1 cellular context compared by ENCODE assay signal in the genomic region with DNA sequence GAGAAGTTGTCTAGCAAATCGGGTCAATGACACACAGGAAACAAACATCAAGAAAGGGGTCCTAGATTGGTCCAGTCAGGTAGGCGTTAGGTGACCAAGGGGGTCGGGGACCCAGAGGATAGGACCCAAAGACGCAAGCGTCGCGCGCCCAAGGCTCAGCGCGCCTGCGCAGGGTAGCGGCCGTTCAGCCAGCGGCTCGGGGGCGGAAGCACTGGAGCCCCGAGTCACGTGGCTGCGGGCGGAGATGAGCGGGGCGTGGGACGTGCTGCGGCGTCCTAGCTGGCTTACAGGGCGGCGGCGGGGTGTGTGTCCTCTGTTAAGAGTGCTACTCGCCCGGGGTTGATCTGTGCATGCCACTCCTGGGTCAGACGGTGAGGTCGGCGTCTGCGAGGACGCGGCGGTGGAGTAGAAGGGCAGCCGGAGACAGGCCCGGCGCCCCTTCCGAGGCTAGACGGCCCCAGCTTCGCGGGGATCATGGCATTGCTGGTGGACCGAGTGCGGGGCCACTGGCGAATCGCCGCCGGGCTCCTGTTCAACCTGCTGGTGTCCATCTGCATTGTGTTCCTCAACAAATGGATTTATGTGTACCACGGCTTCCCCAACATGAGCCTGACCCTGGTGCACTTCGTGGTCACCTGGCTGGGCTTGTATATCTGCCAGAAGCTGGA.
A peak's percentile ranks its signal among the peaks of the same experiment; 100 is the strongest.
TF ChIP-seq lines count a peak whose summit lies in the region.

A gene (plus strand): TSS at position 273 of the 668 bp plus-strand sequence. CDS start 202 bp downstream, at position 475.

TF ChIP-seq in K562, 482 proteins besides CTCF, POLR2A, EP300 and RAD21 (continued from another document and continues in another):
- TF ChIP-seq, protein P1, sequence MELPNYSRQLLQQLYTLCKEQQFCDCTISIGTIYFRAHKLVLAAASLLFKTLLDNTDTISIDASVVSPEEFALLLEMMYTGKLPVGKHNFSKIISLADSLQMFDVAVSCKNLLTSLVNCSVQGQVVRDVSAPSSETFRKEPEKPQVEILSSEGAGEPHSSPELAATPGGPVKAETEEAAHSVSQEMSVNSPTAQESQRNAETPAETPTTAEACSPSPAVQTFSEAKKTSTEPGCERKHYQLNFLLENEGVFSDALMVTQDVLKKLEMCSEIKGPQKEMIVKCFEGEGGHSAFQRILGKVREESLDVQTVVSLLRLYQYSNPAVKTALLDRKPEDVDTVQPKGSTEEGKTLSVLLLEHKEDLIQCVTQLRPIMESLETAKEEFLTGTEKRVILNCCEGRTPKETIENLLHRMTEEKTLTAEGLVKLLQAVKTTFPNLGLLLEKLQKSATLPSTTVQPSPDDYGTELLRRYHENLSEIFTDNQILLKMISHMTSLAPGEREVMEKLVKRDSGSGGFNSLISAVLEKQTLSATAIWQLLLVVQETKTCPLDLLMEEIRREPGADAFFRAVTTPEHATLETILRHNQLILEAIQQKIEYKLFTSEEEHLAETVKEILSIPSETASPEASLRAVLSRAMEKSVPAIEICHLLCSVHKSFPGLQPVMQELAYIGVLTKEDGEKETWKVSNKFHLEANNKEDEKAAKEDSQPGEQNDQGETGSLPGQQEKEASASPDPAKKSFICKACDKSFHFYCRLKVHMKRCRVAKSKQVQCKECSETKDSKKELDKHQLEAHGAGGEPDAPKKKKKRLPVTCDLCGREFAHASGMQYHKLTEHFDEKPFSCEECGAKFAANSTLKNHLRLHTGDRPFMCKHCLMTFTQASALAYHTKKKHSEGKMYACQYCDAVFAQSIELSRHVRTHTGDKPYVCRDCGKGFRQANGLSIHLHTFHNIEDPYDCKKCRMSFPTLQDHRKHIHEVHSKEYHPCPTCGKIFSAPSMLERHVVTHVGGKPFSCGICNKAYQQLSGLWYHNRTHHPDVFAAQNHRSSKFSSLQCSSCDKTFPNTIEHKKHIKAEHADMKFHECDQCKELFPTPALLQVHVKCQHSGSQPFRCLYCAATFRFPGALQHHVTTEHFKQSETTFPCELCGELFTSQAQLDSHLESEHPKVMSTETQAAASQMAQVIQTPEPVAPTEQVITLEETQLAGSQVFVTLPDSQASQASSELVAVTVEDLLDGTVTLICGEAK (IDR thresholded peaks at IDR 0.05), result peak; percentile 91
- TF ChIP-seq, protein P1 (CRISPR knock-in tag; IDR thresholded peaks at IDR 0.05), result no peak
- TF ChIP-seq SMARCC2 (IDR thresholded peaks at IDR 0.05; ENCODE audit: low read depth) (no peak), PRPF4 (IDR thresholded peaks at IDR 0.05; ENCODE audit: insufficient read depth, low read depth, low read length, poor library complexity, severe bottlenecking) (no peak), ZNF311 (CRISPR knock-in tag; IDR thresholded peaks at IDR 0.05) (no peak), FOS (IDR thresholded peaks at IDR 0.05; ENCODE audit: extremely low read depth, insufficient read length) (no peak), ZSCAN29 (IDR thresholded peaks at IDR 0.05) (no peak), RUNX1 (IDR thresholded peaks at IDR 0.05; ENCODE audit: low read depth) (0 out of 2 replicates have a peak, but pooled peaks have one; percentile 0), SMARCA5 (IDR thresholded peaks at IDR 0.05) (no peak), TEAD2 (tag; IDR thresholded peaks at IDR 0.05) (no peak), NCOR1 (IDR thresholded peaks at IDR 0.05) (no peak; the same call in 1 of the 2 replicates), SREBF1 (IDR thresholded peaks at IDR 0.05; ENCODE audit: borderline replicate concordance, low read depth, low read length) (no peak), RBM39 (optimal IDR thresholded peaks at IDR 0.05; ENCODE audit: low read depth, low read length) (no peak), ZNF780A (CRISPR knock-in tag; IDR thresholded peaks at IDR 0.05) (no peak), TSC22D4 (tag; IDR thresholded peaks at IDR 0.05) (no peak), DDX20 (tag; IDR thresholded peaks at IDR 0.05; ENCODE audit: low read depth) (no peak), NFXL1 (CRISPR knock-in tag; IDR thresholded peaks at IDR 0.05) (no peak), ELF2 (CRISPR knock-in tag; IDR thresholded peaks at IDR 0.05) (peak; percentile 51; the same call in 1 of the 2 replicates), POLR2G (IDR thresholded peaks at IDR 0.05; ENCODE audit: low read depth, low read length) (peak; percentile 95), MAZ (CRISPR knock-in tag; conservative IDR thresholded peaks at IDR 0.05 in 1 of 2, IDR thresholded peaks at IDR 0.05 in 1 of 2) (peak; percentile 60 to 85), PYGO2 (tag; IDR thresholded peaks at IDR 0.05) (no peak), TBL1XR1 (IDR thresholded peaks at IDR 0.05; ENCODE audit: low read length in 2 of 2) (peak in 1 of 2 experiments; percentile 41; a peak in 1 of 4 replicates), ZNF121 (CRISPR knock-in tag; conservative IDR thresholded peaks at IDR 0.05) (no peak), ASH1L (IDR thresholded peaks at IDR 0.05; ENCODE audit: borderline replicate concordance, low read depth, partially characterized antibody) (peak; percentile 32), ZC3H4 (CRISPR knock-in tag; IDR thresholded peaks at IDR 0.05; ENCODE audit: borderline replicate concordance) (no peak; the same call in 1 of the 2 replicates), NFIC (IDR thresholded peaks at IDR 0.05) (no peak), SNRNP70 (optimal IDR thresholded peaks at IDR 0.05; ENCODE audit: low read depth, low read length) (no peak), KLF1 (tag; IDR thresholded peaks at IDR 0.05) (peak; percentile 55; the same call in 1 of the 2 replicates), ZNF324 (CRISPR knock-in tag; IDR thresholded peaks at IDR 0.05) (no peak), NCOA4 (IDR thresholded peaks at IDR 0.05; ENCODE audit: partially characterized antibody) (no peak), ZNF436 (CRISPR knock-in tag; IDR thresholded peaks at IDR 0.05) (no peak), ZNF212 (CRISPR knock-in tag; IDR thresholded peaks at IDR 0.05) (no peak)
- TF ChIP-seq, protein P2, sequence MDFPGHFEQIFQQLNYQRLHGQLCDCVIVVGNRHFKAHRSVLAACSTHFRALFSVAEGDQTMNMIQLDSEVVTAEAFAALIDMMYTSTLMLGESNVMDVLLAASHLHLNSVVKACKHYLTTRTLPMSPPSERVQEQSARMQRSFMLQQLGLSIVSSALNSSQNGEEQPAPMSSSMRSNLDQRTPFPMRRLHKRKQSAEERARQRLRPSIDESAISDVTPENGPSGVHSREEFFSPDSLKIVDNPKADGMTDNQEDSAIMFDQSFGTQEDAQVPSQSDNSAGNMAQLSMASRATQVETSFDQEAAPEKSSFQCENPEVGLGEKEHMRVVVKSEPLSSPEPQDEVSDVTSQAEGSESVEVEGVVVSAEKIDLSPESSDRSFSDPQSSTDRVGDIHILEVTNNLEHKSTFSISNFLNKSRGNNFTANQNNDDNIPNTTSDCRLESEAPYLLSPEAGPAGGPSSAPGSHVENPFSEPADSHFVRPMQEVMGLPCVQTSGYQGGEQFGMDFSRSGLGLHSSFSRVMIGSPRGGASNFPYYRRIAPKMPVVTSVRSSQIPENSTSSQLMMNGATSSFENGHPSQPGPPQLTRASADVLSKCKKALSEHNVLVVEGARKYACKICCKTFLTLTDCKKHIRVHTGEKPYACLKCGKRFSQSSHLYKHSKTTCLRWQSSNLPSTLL (IDR thresholded peaks at IDR 0.05), result no peak
- TF ChIP-seq, protein P3, sequence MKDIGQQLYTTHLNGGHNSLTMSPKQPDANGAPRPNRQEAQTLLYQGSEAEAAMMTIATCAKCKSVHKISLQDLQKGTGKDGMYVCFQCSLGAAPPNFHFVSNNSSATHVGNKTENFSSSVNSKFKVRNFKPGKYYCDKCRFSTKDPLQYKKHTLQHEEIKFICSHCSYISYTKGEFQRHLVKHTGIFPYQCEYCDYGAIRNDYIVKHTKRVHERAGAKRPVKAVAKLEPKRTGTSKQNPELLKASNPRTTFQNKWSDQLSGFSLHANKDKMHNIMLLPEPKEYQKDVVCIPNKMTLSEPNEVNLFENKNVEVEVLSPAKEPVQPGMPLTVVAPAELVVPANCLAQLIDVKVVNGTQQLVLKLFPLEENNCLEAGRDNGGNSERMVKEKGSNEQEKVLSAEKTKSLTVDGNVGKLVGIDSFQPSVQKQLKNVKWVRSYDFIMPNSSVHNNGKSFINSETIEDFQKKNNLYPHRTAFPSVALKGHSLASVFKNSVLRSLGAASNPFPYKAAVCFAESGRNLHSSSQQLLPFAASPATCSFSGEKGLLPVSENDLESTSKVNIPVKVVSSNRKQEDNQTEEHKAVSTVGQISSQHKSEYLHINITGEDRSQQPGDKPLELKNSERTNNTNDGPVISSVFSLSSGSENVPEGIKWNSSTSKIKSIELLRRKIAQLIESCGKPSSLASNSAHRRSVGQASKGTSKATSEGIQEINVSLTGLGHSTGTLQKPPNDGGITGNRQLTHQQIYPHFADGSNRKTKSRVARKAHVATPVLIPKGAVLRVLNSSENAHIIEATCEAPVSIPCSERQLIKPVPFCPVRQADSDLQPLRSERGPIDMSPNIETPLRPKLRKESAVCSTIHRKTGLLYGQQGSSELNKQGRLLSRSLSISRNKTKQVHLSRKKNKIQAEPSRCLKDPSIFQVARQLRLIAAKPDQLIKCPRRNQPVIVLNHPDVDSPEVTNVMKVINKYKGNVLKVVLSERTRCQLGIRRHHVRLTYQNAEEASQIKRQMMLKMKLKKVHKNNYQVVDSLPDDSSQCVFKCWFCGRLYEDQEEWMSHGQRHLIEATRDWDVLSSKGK (CRISPR knock-in tag; IDR thresholded peaks at IDR 0.05), result no peak
- TF ChIP-seq, protein P4, sequence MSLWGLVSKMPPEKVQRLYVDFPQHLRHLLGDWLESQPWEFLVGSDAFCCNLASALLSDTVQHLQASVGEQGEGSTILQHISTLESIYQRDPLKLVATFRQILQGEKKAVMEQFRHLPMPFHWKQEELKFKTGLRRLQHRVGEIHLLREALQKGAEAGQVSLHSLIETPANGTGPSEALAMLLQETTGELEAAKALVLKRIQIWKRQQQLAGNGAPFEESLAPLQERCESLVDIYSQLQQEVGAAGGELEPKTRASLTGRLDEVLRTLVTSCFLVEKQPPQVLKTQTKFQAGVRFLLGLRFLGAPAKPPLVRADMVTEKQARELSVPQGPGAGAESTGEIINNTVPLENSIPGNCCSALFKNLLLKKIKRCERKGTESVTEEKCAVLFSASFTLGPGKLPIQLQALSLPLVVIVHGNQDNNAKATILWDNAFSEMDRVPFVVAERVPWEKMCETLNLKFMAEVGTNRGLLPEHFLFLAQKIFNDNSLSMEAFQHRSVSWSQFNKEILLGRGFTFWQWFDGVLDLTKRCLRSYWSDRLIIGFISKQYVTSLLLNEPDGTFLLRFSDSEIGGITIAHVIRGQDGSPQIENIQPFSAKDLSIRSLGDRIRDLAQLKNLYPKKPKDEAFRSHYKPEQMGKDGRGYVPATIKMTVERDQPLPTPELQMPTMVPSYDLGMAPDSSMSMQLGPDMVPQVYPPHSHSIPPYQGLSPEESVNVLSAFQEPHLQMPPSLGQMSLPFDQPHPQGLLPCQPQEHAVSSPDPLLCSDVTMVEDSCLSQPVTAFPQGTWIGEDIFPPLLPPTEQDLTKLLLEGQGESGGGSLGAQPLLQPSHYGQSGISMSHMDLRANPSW (CRISPR knock-in tag; IDR thresholded peaks at IDR 0.05), result 0 out of 2 replicates have a peak, but pooled peaks have one; percentile 67
- TF ChIP-seq, protein P5, sequence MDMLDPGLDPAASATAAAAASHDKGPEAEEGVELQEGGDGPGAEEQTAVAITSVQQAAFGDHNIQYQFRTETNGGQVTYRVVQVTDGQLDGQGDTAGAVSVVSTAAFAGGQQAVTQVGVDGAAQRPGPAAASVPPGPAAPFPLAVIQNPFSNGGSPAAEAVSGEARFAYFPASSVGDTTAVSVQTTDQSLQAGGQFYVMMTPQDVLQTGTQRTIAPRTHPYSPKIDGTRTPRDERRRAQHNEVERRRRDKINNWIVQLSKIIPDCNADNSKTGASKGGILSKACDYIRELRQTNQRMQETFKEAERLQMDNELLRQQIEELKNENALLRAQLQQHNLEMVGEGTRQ (CRISPR knock-in tag; IDR thresholded peaks at IDR 0.05), result peak; percentile 98
- TF ChIP-seq, protein P6, sequence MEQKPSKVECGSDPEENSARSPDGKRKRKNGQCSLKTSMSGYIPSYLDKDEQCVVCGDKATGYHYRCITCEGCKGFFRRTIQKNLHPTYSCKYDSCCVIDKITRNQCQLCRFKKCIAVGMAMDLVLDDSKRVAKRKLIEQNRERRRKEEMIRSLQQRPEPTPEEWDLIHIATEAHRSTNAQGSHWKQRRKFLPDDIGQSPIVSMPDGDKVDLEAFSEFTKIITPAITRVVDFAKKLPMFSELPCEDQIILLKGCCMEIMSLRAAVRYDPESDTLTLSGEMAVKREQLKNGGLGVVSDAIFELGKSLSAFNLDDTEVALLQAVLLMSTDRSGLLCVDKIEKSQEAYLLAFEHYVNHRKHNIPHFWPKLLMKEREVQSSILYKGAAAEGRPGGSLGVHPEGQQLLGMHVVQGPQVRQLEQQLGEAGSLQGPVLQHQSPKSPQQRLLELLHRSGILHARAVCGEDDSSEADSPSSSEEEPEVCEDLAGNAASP (IDR thresholded peaks at IDR 0.05), result no peak
- TF ChIP-seq, protein P7, sequence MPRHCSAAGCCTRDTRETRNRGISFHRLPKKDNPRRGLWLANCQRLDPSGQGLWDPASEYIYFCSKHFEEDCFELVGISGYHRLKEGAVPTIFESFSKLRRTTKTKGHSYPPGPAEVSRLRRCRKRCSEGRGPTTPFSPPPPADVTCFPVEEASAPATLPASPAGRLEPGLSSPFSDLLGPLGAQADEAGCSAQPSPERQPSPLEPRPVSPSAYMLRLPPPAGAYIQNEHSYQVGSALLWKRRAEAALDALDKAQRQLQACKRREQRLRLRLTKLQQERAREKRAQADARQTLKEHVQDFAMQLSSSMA (CRISPR knock-in tag; IDR thresholded peaks at IDR 0.05), result no peak
